In the genomic region with DNA sequence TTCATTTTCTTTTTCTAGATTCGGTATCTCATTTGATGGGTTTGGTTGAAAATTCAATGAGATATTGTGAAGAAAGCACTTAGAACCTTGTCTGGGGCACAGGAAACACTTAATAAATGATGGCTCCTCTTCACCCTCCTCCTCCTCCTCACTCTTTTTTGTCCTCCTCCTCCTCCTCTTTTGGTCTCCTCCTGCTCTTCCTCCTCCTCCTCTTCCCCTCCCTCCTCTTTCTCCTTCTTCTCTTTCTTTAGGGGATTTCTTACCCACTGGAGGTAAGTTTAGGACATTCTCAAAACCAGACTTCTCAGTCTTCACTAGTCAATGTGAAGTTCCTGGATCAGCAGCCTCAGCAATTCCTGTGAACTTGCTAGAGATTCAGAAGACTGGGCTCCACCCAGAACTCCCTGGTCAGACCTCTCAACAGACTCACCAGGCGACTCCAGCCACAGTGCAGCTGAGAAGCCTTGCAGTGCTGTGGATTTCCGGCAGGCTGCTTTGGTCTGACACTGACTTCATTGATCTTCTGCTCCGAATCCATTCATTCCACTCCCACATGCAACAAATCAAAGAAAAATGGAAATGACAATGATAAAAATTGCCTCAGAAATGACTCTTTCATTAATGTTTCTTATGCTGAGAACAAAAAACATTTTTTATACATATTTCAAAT, we compare ENCODE assay signal across 18 cellular contexts.
A peak's percentile ranks its signal among the peaks of the same experiment; 100 is the strongest.
DNase-seq lines count a peak whose midpoint lies in the region; ATAC-seq, FAIRE-seq and TF ChIP-seq lines count a peak whose summit lies in the region.
"Had no signal": no experiment of that assay in that cellular context is flagged by ENCODE, and none has a peak within 500 bp of the region (broad histone marks: within the 10 kb centered on the region; RNA-seq: fewer than 3 reads in every experiment).

No MANE protein-coding gene starts in this region.

- H3K4me1 Mint-ChIP-seq in astrocyte (ENCODE audit: low read depth, unreplicated experiment) = peaks cover 7% of the 10 kb centered on the region
- H3K4me1 Mint-ChIP-seq in osteocyte (ENCODE audit: unreplicated experiment) = peaks cover 53% of the 10 kb centered on the region
- H3K4me1 Mint-ChIP-seq: H9 had no signal

- no peaks in the 10 kb centered on the region for H3K79me2 ChIP-seq in astrocyte (ENCODE audit: insufficient read depth, low read length)

- no peak overlapping the region for H3K9ac ChIP-seq in astrocyte (ENCODE audit: low read length)

- intact Hi-C loops in left ventricle myocardium inferior (cut with micrococcal nuclease) = no loop called here

- peaks cover 27% of the 10 kb centered on the region for H3K27me3 Mint-ChIP-seq in astrocyte (ENCODE audit: low read depth, unreplicated experiment)
- no peaks in the 10 kb centered on the region for H3K27me3 Mint-ChIP-seq in osteocyte (ENCODE audit: unreplicated experiment)

- H3K9me3 ChIP-seq in astrocyte (ENCODE audit: insufficient read depth, low read depth, low read length) (no peaks in the 10 kb centered on the region), left ventricle myocardium inferior (replicated peaks) (no peaks in the 10 kb centered on the region)

- H3K4me1 ChIP-seq in astrocyte (ENCODE audit: insufficient read depth, low read length) (no peaks in the 10 kb centered on the region), left ventricle myocardium inferior (no peaks in the 10 kb centered on the region)

- FAIRE-seq in astrocyte (lab: Jason Lieb, UNC) = no peak

- H3K27ac ChIP-seq in astrocyte (ENCODE audit: low read depth, low read length) (no peak overlapping the region), left ventricle myocardium inferior (replicated peaks) (no peak overlapping the region)
- H3K27ac ChIP-seq: C4-2B, PC-9, SK-N-MC had no signal

- H4K20me1 ChIP-seq in astrocyte (ENCODE audit: insufficient read depth, low read length) = no peaks in the 10 kb centered on the region

- H3K36me3 ChIP-seq in astrocyte (ENCODE audit: insufficient read depth, low read length) (no peaks in the 10 kb centered on the region), left ventricle myocardium inferior (no peaks in the 10 kb centered on the region)

- ATAC-seq in HG03439 (IDR thresholded peaks at IDR 0.05; ENCODE audit: unreplicated experiment) (no peak), HG03196 (IDR thresholded peaks at IDR 0.05; ENCODE audit: unreplicated experiment) (no peak)

- H3K4me3 Mint-ChIP-seq in astrocyte (ENCODE audit: unreplicated experiment) (no peak overlapping the region), osteocyte (ENCODE audit: unreplicated experiment) (peak overlapping the region; percentile 23)
- H3K4me3 Mint-ChIP-seq: H9 had no signal

- H3K36me3 Mint-ChIP-seq in astrocyte (ENCODE audit: low read depth, unreplicated experiment) (no peaks in the 10 kb centered on the region), osteocyte (ENCODE audit: unreplicated experiment) (no peaks in the 10 kb centered on the region)

- H3K4me3 ChIP-seq in astrocyte (ENCODE audit: insufficient read depth, low read depth, low read length) = no peak overlapping the region
- no peak overlapping the region for H3K4me3 ChIP-seq in left ventricle myocardium inferior
- H3K4me3 ChIP-seq: PC-9, SK-N-MC had no signal

- H3K27me3 ChIP-seq in astrocyte (ENCODE audit: insufficient read depth, low read length) (no peaks in the 10 kb centered on the region), left ventricle myocardium inferior (ENCODE audit: low read depth) (peaks cover 36% of the 10 kb centered on the region)

- no peak overlapping the region for H2AFZ ChIP-seq in astrocyte (ENCODE audit: low read depth, low read length)
- H2AFZ ChIP-seq: PC-9 had no signal

- H3K27ac Mint-ChIP-seq in astrocyte (ENCODE audit: unreplicated experiment) (peak overlapping the region; percentile 59), osteocyte (ENCODE audit: unreplicated experiment) (peak overlapping the region; percentile 89)

- DNase-seq in HT-29 (ENCODE audit: low spot score) (peak; percentile 39), astrocyte (ENCODE audit: low read depth) (no peak), left ventricle myocardium inferior (no peak), osteocyte (ENCODE audit: extremely low spot score, unreplicated experiment) (peak; percentile 79), CD1c-positive myeloid dendritic cell (ENCODE audit: extremely low spot score) (no peak), NCI-H345 (lab: John Stamatoyannopoulos, UW) (no peak)
- DNase-seq: H9, KG1, NCI-H1436, NCI-H2029 treated with DMSO at 0.1 percent for 48 hours, NCI-H2171 treated with DMSO at 0.1 percent for 48 hours, NCI-H510A, NCI-H82 had no signal

- TF ChIP-seq CTCF in astrocyte (IDR thresholded peaks at IDR 0.05; ENCODE audit: insufficient read depth, low read depth, low read length) = no peak
- TF ChIP-seq CTCF in left ventricle myocardium inferior (IDR thresholded peaks at IDR 0.05; ENCODE audit: borderline replicate concordance) = peak; percentile 11
- peak; percentile 22 for TF ChIP-seq CTCF in osteocyte (IDR thresholded peaks at IDR 0.05)

- H3K4me2 ChIP-seq in astrocyte (ENCODE audit: low read length) = no peak overlapping the region
- H3K4me2 ChIP-seq: PC-9 had no signal

- H3K9me3 Mint-ChIP-seq in astrocyte (ENCODE audit: unreplicated experiment) = no peaks in the 10 kb centered on the region
- H3K9me3 Mint-ChIP-seq in osteocyte (ENCODE audit: unreplicated experiment) = no peaks in the 10 kb centered on the region
- H3K9me3 Mint-ChIP-seq: H9 had no signal

Comparison
In these comparisons a context has a peak if more than half of its experiments do, and no peak if none do; other contexts are left out.
1. DNase-seq: peak in HT-29 (single experiment) and osteocyte (single experiment); none in astrocyte (single experiment), left ventricle myocardium inferior (single experiment), CD1c-positive myeloid dendritic cell (single experiment) and NCI-H345 (single experiment).